ENCODE assay signal across 1 cellular context in the genomic region with DNA sequence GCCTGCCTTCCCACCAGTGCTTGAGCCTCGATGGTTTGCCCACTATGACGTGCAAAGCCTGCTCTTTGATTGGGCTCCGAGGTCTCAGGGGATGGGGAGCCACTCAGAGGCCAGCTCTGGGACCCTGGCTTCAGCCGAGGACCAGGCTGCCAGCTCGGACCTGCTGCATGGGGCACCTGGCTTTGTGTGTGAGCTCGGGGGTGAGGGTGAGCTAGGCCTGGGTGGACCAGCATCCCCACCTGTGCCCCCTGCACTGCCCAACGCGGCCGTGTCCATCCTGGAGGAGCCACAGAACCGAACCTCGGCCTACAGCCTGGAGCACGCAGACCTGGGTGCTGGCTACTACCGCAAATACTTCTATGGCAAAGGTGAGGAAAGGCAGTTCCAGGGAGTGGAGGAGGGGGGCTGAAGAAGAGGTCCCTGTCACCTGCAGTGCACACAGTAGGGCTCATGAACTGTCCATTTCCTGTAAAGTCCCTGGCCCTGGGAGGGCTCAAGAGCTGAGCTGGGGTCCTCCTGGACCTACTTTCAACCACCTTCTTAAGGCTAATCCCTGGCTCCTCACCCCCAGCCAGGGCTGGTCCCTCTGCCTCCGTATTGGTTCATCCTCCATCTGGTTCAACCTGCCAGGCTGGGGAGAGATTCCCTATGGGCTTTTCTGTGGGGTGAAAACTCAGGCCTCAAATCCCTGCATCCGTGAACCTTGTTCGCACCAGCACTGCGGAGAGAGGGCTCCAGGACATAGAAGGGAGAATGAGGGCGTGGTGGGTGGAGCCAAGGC.
TF ChIP-seq lines count a peak whose summit lies in the region.

No MANE protein-coding gene starts in this region.

TF ChIP-seq in IMR-90, 13 proteins besides CTCF, POLR2A, EP300 and RAD21:
- TF ChIP-seq, protein P1, sequence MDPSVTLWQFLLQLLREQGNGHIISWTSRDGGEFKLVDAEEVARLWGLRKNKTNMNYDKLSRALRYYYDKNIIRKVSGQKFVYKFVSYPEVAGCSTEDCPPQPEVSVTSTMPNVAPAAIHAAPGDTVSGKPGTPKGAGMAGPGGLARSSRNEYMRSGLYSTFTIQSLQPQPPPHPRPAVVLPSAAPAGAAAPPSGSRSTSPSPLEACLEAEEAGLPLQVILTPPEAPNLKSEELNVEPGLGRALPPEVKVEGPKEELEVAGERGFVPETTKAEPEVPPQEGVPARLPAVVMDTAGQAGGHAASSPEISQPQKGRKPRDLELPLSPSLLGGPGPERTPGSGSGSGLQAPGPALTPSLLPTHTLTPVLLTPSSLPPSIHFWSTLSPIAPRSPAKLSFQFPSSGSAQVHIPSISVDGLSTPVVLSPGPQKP (IDR thresholded peaks at IDR 0.05; ENCODE audit: borderline replicate concordance, low read depth, low read length): no peak
- no peak for TF ChIP-seq MXI1 (IDR thresholded peaks at IDR 0.05; ENCODE audit: borderline replicate concordance, low read depth, low read length)
- TF ChIP-seq RFX5 (IDR thresholded peaks at IDR 0.05; ENCODE audit: low read depth, low read length): no peak
- no peak for TF ChIP-seq CEBPB (IDR thresholded peaks at IDR 0.05; ENCODE audit: low read depth, low read length)
- TF ChIP-seq FOS (IDR thresholded peaks at IDR 0.05; ENCODE audit: low read depth, low read length): no peak
- no peak for TF ChIP-seq NFE2L2 (IDR thresholded peaks at IDR 0.05; ENCODE audit: low read depth, low read length)
- TF ChIP-seq, protein P2, sequence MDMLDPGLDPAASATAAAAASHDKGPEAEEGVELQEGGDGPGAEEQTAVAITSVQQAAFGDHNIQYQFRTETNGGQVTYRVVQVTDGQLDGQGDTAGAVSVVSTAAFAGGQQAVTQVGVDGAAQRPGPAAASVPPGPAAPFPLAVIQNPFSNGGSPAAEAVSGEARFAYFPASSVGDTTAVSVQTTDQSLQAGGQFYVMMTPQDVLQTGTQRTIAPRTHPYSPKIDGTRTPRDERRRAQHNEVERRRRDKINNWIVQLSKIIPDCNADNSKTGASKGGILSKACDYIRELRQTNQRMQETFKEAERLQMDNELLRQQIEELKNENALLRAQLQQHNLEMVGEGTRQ (IDR thresholded peaks at IDR 0.05; ENCODE audit: low read depth, low read length): no peak
- TF ChIP-seq CHD1 (IDR thresholded peaks at IDR 0.05; ENCODE audit: low read depth, low read length): no peak
- no peak for TF ChIP-seq SMC3 (IDR thresholded peaks at IDR 0.05; ENCODE audit: low read depth, low read length)
- no peak for TF ChIP-seq MAZ (IDR thresholded peaks at IDR 0.05; ENCODE audit: borderline replicate concordance, low read depth, low read length)
- no peak for TF ChIP-seq BHLHE40 (IDR thresholded peaks at IDR 0.05; ENCODE audit: low read depth, low read length)
- TF ChIP-seq MAFK (IDR thresholded peaks at IDR 0.05; ENCODE audit: low read depth, low read length): no peak
